In genomic region chr6:111873178-111874029, GRCh38 we compare ENCODE assay signal across 8 cellular contexts. TPM values are rescaled to one million over a fixed set of nuclear protein-coding genes. Genes with fewer than 3 reads are reported as not detected.
DNase-seq lines count a peak whose midpoint lies in the region; ATAC-seq and TF ChIP-seq lines count a peak whose summit lies in the region.

Gene FYN (minus strand): TSS chr6:111873452. CDS start chr6:111720051, 153,401 bp downstream.

- peak; percentile 93 for ATAC-seq in HG02938 (IDR thresholded peaks at IDR 0.05; ENCODE audit: unreplicated experiment)

- H3K4me1 ChIP-seq in right atrium auricular region (peaks cover 0 to 35% of the 10 kb centered on the region in 2 donors), uterus (peaks cover 0 to 5% of the 10 kb centered on the region in 2 donors)

- H3K27me3 ChIP-seq in right atrium auricular region (no peaks in the 10 kb centered on the region), uterus (no peaks in the 10 kb centered on the region)

- intact Hi-C loops in uterus (cut with DNase I; ENCODE audit: low total_unique reads) = loop anchor here (10.0 kb wide), 1 partner anchor 159 kb away; no protein-coding TSS in a partner anchor

- TF ChIP-seq POLR2A in uterus (IDR thresholded peaks at IDR 0.05) = peak; percentile 98 to 99

- H3K4me3 ChIP-seq in right atrium auricular region (peak within 1 kb of the TSS; percentile 82 to 83), uterus (peak within 1 kb of the TSS; percentile 79 to 90)

- H3K27ac ChIP-seq in angular gyrus (ENCODE audit: low read depth, low read length) (peak within 1 kb of the TSS; percentile 71), right atrium auricular region (peak within 1 kb of the TSS; percentile 83 to 87), uterus (peak within 1 kb of the TSS; percentile 89 to 95)

- TF ChIP-seq CTCF in GM13977 (IDR thresholded peaks at IDR 0.05; ENCODE audit: extremely low read depth, insufficient read depth, missing control alignments) (peak; percentile 22), right atrium auricular region (IDR thresholded peaks at IDR 0.05) (peak; percentile 20 to 41), uterus (IDR thresholded peaks at IDR 0.05) (peak; percentile 20 to 79 (median 46))

- H3K36me3 ChIP-seq in right atrium auricular region (no peaks in the 10 kb centered on the region), uterus (no peaks in the 10 kb centered on the region)

- DNase-seq in GM13977 (ENCODE audit: low spot score) (peak; percentile 99), NCI-H187 (lab: John Stamatoyannopoulos, UW) (peak; percentile 95 to 97), T-helper 2 cell (peak; percentile 97 to 99 (median 98)), right atrium auricular region (ENCODE audit: low spot score) (peak; percentile 98), pulmonary artery endothelial cell (ENCODE audit: low read depth, low spot score) (peak; percentile 87), uterus (peak; percentile 98)

- in situ Hi-C loops in GM13977 (cut with MboI; ENCODE audit: low pct_unique_long_range_greater_than_20kb, low sequenced_read_pairs, unreplicated experiment) = no loop called here

- H3K9me3 ChIP-seq in right atrium auricular region = no peaks in the 10 kb centered on the region
- H3K9me3 ChIP-seq in uterus = no peaks in the 10 kb centered on the region

RNA-seq across cellular contexts. Expression of gene FYN, which starts in this region (rescaled TPM):
- total RNA-seq in right atrium auricular region (10 to 100 TPM; 78.9 to 98.7 TPM), pulmonary artery endothelial cell (140 and 194 TPM in 2 replicates), uterus (100 to 1,000 TPM in 3 of 4 donors, 10 to 100 TPM in 1; 50.7 to 208 (median 135) TPM)

Comparison
In these comparisons a context has a peak if more than half of its experiments do, and no peak if none do; other contexts are left out.
1. Peak in every context shown above with its lines: DNase-seq, ATAC-seq, H3K4me3 ChIP-seq and H3K27ac ChIP-seq.